In genomic region chr16:50814541-50814940, GRCh38 we compare ENCODE assay signal across 29 cellular contexts.
"Had no signal": no experiment of that assay in that cellular context is flagged by ENCODE, and none has a peak within 500 bp of the region (broad histone marks: within the 10 kb centered on the region; RNA-seq: fewer than 3 reads in every experiment).

No MANE protein-coding gene starts in this region.

- H3K4me2 ChIP-seq: hepatocyte had no signal

- H2AFZ ChIP-seq: hepatocyte had no signal

- H3K4me3 Mint-ChIP-seq: activated CD4-positive, alpha-beta T cell treated with anti-CD3 and anti-CD28 coated beads for 36 hours; activated naive CD4-positive, alpha-beta T cell treated with anti-CD3 and anti-CD28 coated beads for 36 hours; activated naive CD8-positive, alpha-beta T cell treated with anti-CD3 and anti-CD28 coated beads for 36 hours; activated T-helper 1 cell treated with anti-CD3 and anti-CD28 coated beads, Interleukin-12 subunit alpha, Interleukin-12 subunit beta, Interleukin-2, Interleukin-4 antibody, amounts not matched to agents 30 ng/mL and 10 ng/mL and 1 ng/mL, durations not matched to agents 14 hours and 24 hours and 36 hours; naive B cell; nephron progenitor cell; stimulated activated effector memory CD8-positive, alpha-beta T cell treated with anti-CD3 and anti-CD28 coated beads, Interleukin-12 subunit alpha, Interleukin-12 subunit beta, amount 100 ng/mL, for 72 hours; T-helper 2 cell treated with Interferon-gamma antibody and Interleukin-4, amounts not matched to agents 5 μg/mL and 100 μg/mL, for 36 hours had no signal

- DNase-seq: activated CD4-positive, alpha-beta T cell treated with anti-CD3 and anti-CD28 coated beads for 36 hours; activated CD4-positive, CD25-positive, alpha-beta regulatory T cell; activated CD8-positive, alpha-beta memory T cell treated with anti-CD3 and anti-CD28 coated beads for 24 hours; activated effector memory CD4-positive, alpha-beta T cell treated with anti-CD3 and anti-CD28 coated beads, Interleukin-2, amount 50 U/mL, for 16 hours; activated naive CD4-positive, alpha-beta T cell treated with anti-CD3 and anti-CD28 coated beads for 36 hours; activated naive CD8-positive, alpha-beta T cell treated with anti-CD3 and anti-CD28 coated beads for 36 hours; adrenal gland; aorta; body of pancreas; effector memory CD4-positive, alpha-beta T cell; islet precursor cell; left ventricle myocardium superior; mammary epithelial cell; naive B cell; nephron progenitor cell; ovary; right lobe of liver; stimulated activated CD4-positive, alpha-beta T cell treated with anti-CD3 and anti-CD28 coated beads, Interleukin-4, amount 100 ng/mL, for 24 hours; stomach; thyroid gland; upper lobe of left lung had no signal

- H3K27me3 Mint-ChIP-seq: activated CD4-positive, alpha-beta T cell treated with anti-CD3 and anti-CD28 coated beads for 36 hours; activated naive CD8-positive, alpha-beta T cell treated with anti-CD3 and anti-CD28 coated beads for 36 hours had no signal

- H3K9me3 Mint-ChIP-seq: activated naive CD4-positive, alpha-beta T cell treated with anti-CD3 and anti-CD28 coated beads for 36 hours; activated naive CD8-positive, alpha-beta T cell treated with anti-CD3 and anti-CD28 coated beads for 36 hours; activated T-helper 1 cell treated with anti-CD3 and anti-CD28 coated beads, Interleukin-12 subunit alpha, Interleukin-12 subunit beta, Interleukin-2, Interleukin-4 antibody, amounts not matched to agents 30 ng/mL and 10 ng/mL and 1 ng/mL, durations not matched to agents 14 hours and 24 hours and 36 hours; naive B cell; nephron progenitor cell; stimulated activated effector memory CD8-positive, alpha-beta T cell treated with anti-CD3 and anti-CD28 coated beads, Interleukin-12 subunit alpha, Interleukin-12 subunit beta, amount 100 ng/mL, for 72 hours; T-helper 2 cell treated with Interferon-gamma antibody and Interleukin-4, amounts not matched to agents 5 μg/mL and 100 μg/mL, for 36 hours had no signal

- H3K27ac ChIP-seq: adrenal gland, body of pancreas, gastroesophageal sphincter, hepatocyte, neutrophil, ovary, right lobe of liver, skin epidermis, stomach, thyroid gland, upper lobe of left lung had no signal

- H3K27me3 ChIP-seq: adrenal gland, body of pancreas, gastroesophageal sphincter, hepatocyte, neutrophil, ovary, right lobe of liver, thyroid gland, upper lobe of left lung had no signal

- H3K79me2 ChIP-seq: hepatocyte had no signal

- ATAC-seq: activated CD4-positive, alpha-beta T cell treated with anti-CD3 and anti-CD28 coated beads for 36 hours; body of pancreas; gastroesophageal sphincter; left ventricle myocardium superior; right lobe of liver; stimulated activated effector memory CD8-positive, alpha-beta T cell treated with anti-CD3 and anti-CD28 coated beads, Interleukin-12 subunit alpha, Interleukin-12 subunit beta, amount 100 ng/mL, for 72 hours had no signal

- H3K9me3 ChIP-seq: adrenal gland, body of pancreas, gastroesophageal sphincter, neutrophil, ovary, right lobe of liver, stomach, thyroid gland, upper lobe of left lung had no signal

- H3K36me3 ChIP-seq: adrenal gland, gastroesophageal sphincter, neutrophil, ovary, right lobe of liver, stomach, thyroid gland, upper lobe of left lung had no signal

- H3K27ac Mint-ChIP-seq: activated CD4-positive, alpha-beta T cell treated with anti-CD3 and anti-CD28 coated beads for 36 hours; activated naive CD4-positive, alpha-beta T cell treated with anti-CD3 and anti-CD28 coated beads for 36 hours; activated naive CD8-positive, alpha-beta T cell treated with anti-CD3 and anti-CD28 coated beads for 36 hours; activated T-helper 1 cell treated with anti-CD3 and anti-CD28 coated beads, Interleukin-12 subunit alpha, Interleukin-12 subunit beta, Interleukin-2, Interleukin-4 antibody, amounts not matched to agents 30 ng/mL and 10 ng/mL and 1 ng/mL, durations not matched to agents 14 hours and 24 hours and 36 hours; naive B cell; nephron progenitor cell; progenitor cell of endocrine pancreas; stimulated activated effector memory CD8-positive, alpha-beta T cell treated with anti-CD3 and anti-CD28 coated beads, Interleukin-12 subunit alpha, Interleukin-12 subunit beta, amount 100 ng/mL, for 72 hours; T-helper 2 cell treated with Interferon-gamma antibody and Interleukin-4, amounts not matched to agents 5 μg/mL and 100 μg/mL, for 36 hours had no signal

- H3K4me3 ChIP-seq: adrenal gland, body of pancreas, gastroesophageal sphincter, hepatocyte, ovary, right lobe of liver, skin epidermis, stomach, thyroid gland, upper lobe of left lung had no signal

- H3K4me1 Mint-ChIP-seq: activated CD4-positive, alpha-beta T cell treated with anti-CD3 and anti-CD28 coated beads for 36 hours; stimulated activated effector memory CD8-positive, alpha-beta T cell treated with anti-CD3 and anti-CD28 coated beads, Interleukin-12 subunit alpha, Interleukin-12 subunit beta, amount 100 ng/mL, for 72 hours had no signal

- H3K4me1 ChIP-seq: adrenal gland, body of pancreas, gastroesophageal sphincter, right lobe of liver, stomach, thyroid gland, upper lobe of left lung had no signal

- H3K36me3 Mint-ChIP-seq: activated naive CD8-positive, alpha-beta T cell treated with anti-CD3 and anti-CD28 coated beads for 36 hours; naive B cell; stimulated activated effector memory CD8-positive, alpha-beta T cell treated with anti-CD3 and anti-CD28 coated beads, Interleukin-12 subunit alpha, Interleukin-12 subunit beta, amount 100 ng/mL, for 72 hours had no signal
